In genomic region chr7:81062747-81063146, GRCh38 we compare ENCODE assay signal across 25 cellular contexts.
"Had no signal": no experiment of that assay in that cellular context is flagged by ENCODE, and none has a peak within 500 bp of the region (broad histone marks: within the 10 kb centered on the region; RNA-seq: fewer than 3 reads in every experiment).

No MANE protein-coding gene starts in this region.

- DNase-seq: activated CD4-positive, alpha-beta memory T cell treated with anti-CD3 and anti-CD28 coated beads, Interleukin-2, amount 10 ng/mL, durations not matched to agents 7 days and 5 days; activated CD4-positive, alpha-beta T cell treated with anti-CD3 and anti-CD28 coated beads for 36 hours; activated CD4-positive, alpha-beta T cell treated with anti-CD3 and anti-CD28 coated beads, Interleukin-2, amount 50 U/mL, for 1 hour; activated gamma-delta T cell; activated naive CD4-positive, alpha-beta T cell treated with anti-CD3 and anti-CD28 coated beads for 36 hours; activated T-cell treated with anti-CD3 and anti-CD28 coated beads for 4 hours; activated T-cell treated with anti-CD3 and anti-CD28 coated beads, Interleukin-2, amount 50 U/mL, for 48 hours; cerebellar nuclear complex; MG63; MV-4-11; NCI-H1105; NCI-H1436; NCI-H187 treated with DMSO at 0.1 percent for 48 hours; NCI-H2081 treated with DMSO at 0.1 percent for 48 hours; NCI-H446; NCI-H524; PC-3; SHP77 treated with DMSO at 0.1 percent for 48 hours; T-cell; T-helper 2 cell; T1000 had no signal

- H3K4me1 Mint-ChIP-seq: activated CD4-positive, alpha-beta memory T cell treated with anti-CD3 and anti-CD28 coated beads, Interleukin-2, amount 10 ng/mL, durations not matched to agents 7 days and 5 days; activated CD4-positive, alpha-beta T cell treated with anti-CD3 and anti-CD28 coated beads for 36 hours; activated T-helper 17 cell treated with anti-CD3 and anti-CD28 coated beads, Interleukin-2, amount 50 U/mL, for 72 hours; T-cell had no signal

- H3K4me3 ChIP-seq: MG63 had no signal

- H3K9me3 Mint-ChIP-seq: activated naive CD4-positive, alpha-beta T cell treated with anti-CD3 and anti-CD28 coated beads for 36 hours had no signal

- H3K4me3 Mint-ChIP-seq: activated CD4-positive, alpha-beta memory T cell treated with anti-CD3 and anti-CD28 coated beads, Interleukin-2, amount 10 ng/mL, durations not matched to agents 7 days and 5 days; activated CD4-positive, alpha-beta T cell treated with anti-CD3 and anti-CD28 coated beads for 36 hours; activated naive CD4-positive, alpha-beta T cell treated with anti-CD3 and anti-CD28 coated beads for 36 hours; activated naive CD8-positive, alpha-beta T cell; activated T-helper 17 cell treated with anti-CD3 and anti-CD28 coated beads, Interleukin-2, amount 50 U/mL, for 72 hours; T-cell had no signal

- H3K36me3 Mint-ChIP-seq: activated naive CD8-positive, alpha-beta T cell; T-cell had no signal

- H3K9me3 ChIP-seq: MG63 had no signal

- H3K27ac ChIP-seq: KMS-11, VCaP had no signal

- H3K27me3 ChIP-seq: MG63 had no signal

- H3K27ac Mint-ChIP-seq: activated CD4-positive, alpha-beta memory T cell treated with anti-CD3 and anti-CD28 coated beads, Interleukin-2, amount 10 ng/mL, durations not matched to agents 7 days and 5 days; activated CD4-positive, alpha-beta T cell treated with anti-CD3 and anti-CD28 coated beads for 36 hours; activated naive CD4-positive, alpha-beta T cell treated with anti-CD3 and anti-CD28 coated beads for 36 hours; activated naive CD8-positive, alpha-beta T cell; activated T-helper 17 cell treated with anti-CD3 and anti-CD28 coated beads, Interleukin-2, amount 50 U/mL, for 72 hours; T-cell had no signal

- H3K27me3 Mint-ChIP-seq: activated CD4-positive, alpha-beta memory T cell treated with anti-CD3 and anti-CD28 coated beads, Interleukin-2, amount 10 ng/mL, durations not matched to agents 7 days and 5 days; activated CD4-positive, alpha-beta T cell treated with anti-CD3 and anti-CD28 coated beads for 36 hours; activated naive CD8-positive, alpha-beta T cell; activated T-helper 17 cell treated with anti-CD3 and anti-CD28 coated beads, Interleukin-2, amount 50 U/mL, for 72 hours; T-cell had no signal

- H3K36me3 ChIP-seq: MG63 had no signal
